Comparison of ENCODE assay signal across 8 cellular contexts in genomic region chr22:38700271-38700788, GRCh38. TPM values are rescaled to one million over a fixed set of nuclear protein-coding genes. Genes with fewer than 3 reads are reported as not detected.
A peak's percentile ranks its signal among the peaks of the same experiment; 100 is the strongest.
DNase-seq lines count a peak whose midpoint lies in the region; ATAC-seq and TF ChIP-seq lines count a peak whose summit lies in the region.

No MANE protein-coding gene starts in this region.

- H3K27me3 ChIP-seq in Loucy (ENCODE audit: insufficient read depth, low read length, poor library complexity, severe bottlenecking) (no peaks in the 10 kb centered on the region), ascending aorta (no peaks in the 10 kb centered on the region), skeletal muscle tissue (ENCODE audit: control insufficient read depth in 3 of 3, insufficient read depth in 3 of 3, low read length in 3 of 3) (no peaks in the 10 kb centered on the region)

- H3K4me2 ChIP-seq in Loucy (ENCODE audit: low read depth, low read length, poor library complexity, severe bottlenecking) = peak overlapping the region; percentile 99

- TF ChIP-seq CTCF in Loucy (conservative IDR thresholded peaks at IDR 0.05; ENCODE audit: low read length) = no peak
- TF ChIP-seq CTCF in ascending aorta (IDR thresholded peaks at IDR 0.05) = no peak

- peaks cover 18% of the 10 kb centered on the region for H4K20me1 ChIP-seq in Loucy (ENCODE audit: insufficient read depth, low read length, poor library complexity, severe bottlenecking)

- no peak for ATAC-seq in GM18868 (IDR thresholded peaks at IDR 0.05; ENCODE audit: unreplicated experiment)

- peak overlapping the region; percentile 97 for H3K9ac ChIP-seq in Loucy (ENCODE audit: low read depth, low read length, poor library complexity, severe bottlenecking)
- H3K9ac ChIP-seq in skeletal muscle tissue (ENCODE audit: low read depth in 1 of 3, low read length in 3 of 3) = peak overlapping the region; percentile 89 to 97 (median 96)

- H3K9me2 ChIP-seq in Loucy (replicated peaks; ENCODE audit: low read depth, low read length) = no peaks in the 10 kb centered on the region

- H3K9me3 ChIP-seq in Loucy (ENCODE audit: insufficient read depth, low read depth, low read length) = no peaks in the 10 kb centered on the region
- no peaks in the 10 kb centered on the region for H3K9me3 ChIP-seq in ascending aorta
- no peaks in the 10 kb centered on the region for H3K9me3 ChIP-seq in iPS-18c (ENCODE audit: control insufficient read depth, insufficient read depth, low read length)
- no peaks in the 10 kb centered on the region for H3K9me3 ChIP-seq in skeletal muscle tissue (ENCODE audit: control insufficient read depth in 3 of 3, low read length in 3 of 3)

- peak overlapping the region; percentile 92 for H2AFZ ChIP-seq in Loucy (ENCODE audit: low read length)

- H3K4me1 ChIP-seq in Loucy (ENCODE audit: insufficient read depth, low read length, poor library complexity, severe bottlenecking) (peaks cover 55% of the 10 kb centered on the region), ascending aorta (peaks cover 16 to 42% of the 10 kb centered on the region in 2 donors), skeletal muscle tissue (ENCODE audit: control insufficient read depth in 3 of 3, insufficient read depth in 3 of 3, low read length in 3 of 3) (peaks cover 32 to 50% (median 49%) of the 10 kb centered on the region in 3 donors)

- peak overlapping the region; percentile 94 for H3K4me3 ChIP-seq in Loucy (ENCODE audit: low read length, poor library complexity, severe bottlenecking)
- peak overlapping the region; percentile 70 to 78 for H3K4me3 ChIP-seq in ascending aorta
- peak overlapping the region; percentile 95 for H3K4me3 ChIP-seq in iPS-18c (ENCODE audit: insufficient read depth, low read depth, low read length)
- peak overlapping the region; percentile 82 to 92 (median 88) for H3K4me3 ChIP-seq in skeletal muscle tissue (ENCODE audit: low read length in 3 of 3)

- DNase-seq in stimulated activated CD4-positive, alpha-beta T cell treated with anti-CD3 and anti-CD28 coated beads, Interleukin-1b, Interleukin-23, amount 100 ng/mL, for 48 hours = peak; percentile 16
- DNase-seq in stimulated activated CD4-positive, alpha-beta T cell treated with anti-CD3 and anti-CD28 coated beads, Interleukin-15, amount 100 ng/mL, for 24 hours = no peak
- DNase-seq in ascending aorta (ENCODE audit: low spot score in 2 of 2) = peak in 1 of 2 donors; percentile 84
- no peak for DNase-seq in NCI-H146 treated with DMSO at 0.1 percent for 48 hours (lab: John Stamatoyannopoulos, UW; ENCODE audit: unreplicated experiment)

- H3K36me3 ChIP-seq in Loucy (ENCODE audit: insufficient read depth, low read length) = no peaks in the 10 kb centered on the region
- peaks cover 0 to 4% of the 10 kb centered on the region in 2 donors for H3K36me3 ChIP-seq in ascending aorta
- H3K36me3 ChIP-seq in skeletal muscle tissue (ENCODE audit: control insufficient read depth in 3 of 3, insufficient read depth in 3 of 3, low read length in 3 of 3) = peaks cover 2 to 11% (median 7%) of the 10 kb centered on the region in 3 donors

- intact Hi-C loops in ascending aorta (cut with DNase I) = loop anchor here (2.0 to 10.0 kb wide), 4 partner anchors 20 to 856 kb away; partner anchors contain the start of genes ANKRD54, DDX17, EIF3L and TOMM22

- H3F3A ChIP-seq in Loucy (ENCODE audit: low read depth) = 0 out of 2 replicates have a peak, but pooled peaks cover 3% of the 10 kb centered on the region

- H3K27ac ChIP-seq in ascending aorta (peak overlapping the region; percentile 94 to 98), skeletal muscle tissue (ENCODE audit: low read depth, low read length) (peak overlapping the region; percentile 97)

- peaks cover 53% of the 10 kb centered on the region for H3K79me2 ChIP-seq in Loucy (ENCODE audit: insufficient read depth, low read length)

RNA-seq across cellular contexts. Expression of gene JOSD1, which starts 0.4 kb away (rescaled TPM):
- 153 TPM for total RNA-seq in ascending aorta
- 25.1 TPM for total RNA-seq in skeletal muscle tissue

RNA-seq across cellular contexts. Expression of gene GTPBP1, which starts 5.4 kb away (rescaled TPM):
- 89.5 TPM for total RNA-seq in ascending aorta
- total RNA-seq in skeletal muscle tissue = 19.3 TPM

RNA-seq across cellular contexts. Expression of gene TOMM22, which starts 18.6 kb away (rescaled TPM):
- total RNA-seq in ascending aorta (19.3 TPM), skeletal muscle tissue (63.7 TPM)

RNA-seq across cellular contexts. Expression of gene CBY1, which starts 43.9 kb away (rescaled TPM):
- total RNA-seq in ascending aorta (14.0 TPM), skeletal muscle tissue (14.1 TPM)

RNA-seq across cellular contexts. Expression of gene FAM227A, which starts 44.1 kb away (rescaled TPM):
- total RNA-seq in ascending aorta (0.43 TPM), skeletal muscle tissue (0.52 TPM)
